8 cellular contexts compared by ENCODE assay signal in genomic region chr1:158113759-158114127, GRCh38.
A peak's percentile ranks its signal among the peaks of the same experiment; 100 is the strongest.
DNase-seq lines count a peak whose midpoint lies in the region; ATAC-seq, FAIRE-seq and TF ChIP-seq lines count a peak whose summit lies in the region.

No MANE protein-coding gene starts in this region.

- H3K27me3 Mint-ChIP-seq in natural killer cell (ENCODE audit: low read depth in 2 of 2) = peaks cover 55 to 60% of the 10 kb centered on the region in 2 donors

- H3K4me1 ChIP-seq in A549 = 0 out of 3 replicates have a peak, but pooled peaks cover 10% of the 10 kb centered on the region
- H3K4me1 ChIP-seq in colonic mucosa = peaks cover 7% of the 10 kb centered on the region
- no peaks in the 10 kb centered on the region for H3K4me1 ChIP-seq in PC-9 (replicated peaks; ENCODE audit: insufficient read depth)
- no peaks in the 10 kb centered on the region for H3K4me1 ChIP-seq in mucosa of descending colon (ENCODE audit: low read depth)

- H3K36me3 Mint-ChIP-seq in natural killer cell = no peaks in the 10 kb centered on the region

- no TSS peak for BruUV-seq in PC-9 (replicated peaks; lab: Mats Ljungman, UMichigan)

- no peak; the same call in 2 of the 3 replicates for TF ChIP-seq CTCF in A549 (IDR thresholded peaks at IDR 0.05)
- TF ChIP-seq CTCF in colonic mucosa (IDR thresholded peaks at IDR 0.05) = no peak
- TF ChIP-seq CTCF in natural killer cell (IDR thresholded peaks at IDR 0.05) = no peak
- TF ChIP-seq CTCF in PC-9 (conservative IDR thresholded peaks at IDR 0.05) = no peak
- TF ChIP-seq CTCF in mucosa of descending colon (IDR thresholded peaks at IDR 0.05) = no peak

- H3K4me3 Mint-ChIP-seq in natural killer cell = peak overlapping the region; percentile 78

- 39% methylated on average over 8 of the region's 8 CpGs for WGBS in A549 (ENCODE audit: missing lambda C conversion rate)

- H3K79me2 ChIP-seq in PC-9 (ENCODE audit: low read depth) = no peaks in the 10 kb centered on the region

- CTCF ChIA-PET in A549 (lab: Yijun Ruan, JAX) = interaction anchor here (0.5 to 45.7 kb wide), 22 partner anchors 9 to 1003 kb away, joined by 3 to 2212 read pairs (median 5); partner anchors contain the start of gene KIRREL1
- CTCF ChIA-PET in PC-9 (lab: Charles Lee) = no interaction called here

- H3K4me3 ChIP-seq in A549 (peak overlapping the region; percentile 60), colonic mucosa (peak overlapping the region; percentile 74), PC-9 (no peak overlapping the region), mucosa of descending colon (no peak overlapping the region)
- H3K4me3 ChIP-seq in Jurkat, Clone E6-1 (ENCODE audit: low read length) = peak overlapping the region; percentile 53

- peak overlapping the region in 1 of 2 donors; percentile 46 for H3K9ac ChIP-seq in colonic mucosa (ENCODE audit: low read depth in 2 of 2, low read length in 2 of 2)

- peak overlapping the region in 1 of 2 donors; percentile 44 for H3K27ac Mint-ChIP-seq in natural killer cell

- TF ChIP-seq EP300 in A549 (IDR thresholded peaks at IDR 0.05) = no peak

- H3K9me3 ChIP-seq in A549 (peaks cover 10% of the 10 kb centered on the region), colonic mucosa (no peaks in the 10 kb centered on the region), PC-9 (ENCODE audit: insufficient read depth, low read depth) (peaks cover 5% of the 10 kb centered on the region; the same call in 1 of the 2 replicates), mucosa of descending colon (no peaks in the 10 kb centered on the region)

- TF ChIP-seq RAD21 in A549 (conservative IDR thresholded peaks at IDR 0.05 in 1 of 2, IDR thresholded peaks at IDR 0.05 in 1 of 2) = no peak

- no peak for FAIRE-seq in A549 (lab: Jason Lieb, UNC)

- no peaks in the 10 kb centered on the region for H3K9me2 ChIP-seq in PC-9 (ENCODE audit: insufficient read depth)

- no peaks in the 10 kb centered on the region for H4K20me1 ChIP-seq in PC-9 (ENCODE audit: insufficient read depth)

- H2AFZ ChIP-seq in PC-9 = no peak overlapping the region

- POLR2A ChIA-PET in A549 (lab: Yijun Ruan, JAX) (interaction anchor here (0.5 kb wide), 1 partner anchor 121 kb away, joined by 6 read pairs; no protein-coding TSS in a partner anchor), PC-9 (lab: Charles Lee; ENCODE audit: unreplicated experiment) (no interaction called here)

- ATAC-seq in A549 = peak; percentile 10 to 23; a peak in 3 of 6 replicates
- no peak for ATAC-seq in natural killer cell
- no peak for ATAC-seq in mucosa of descending colon

- H3K4me2 ChIP-seq in A549 (peak overlapping the region; percentile 83), PC-9 (no peak overlapping the region)

- H3K9me3 Mint-ChIP-seq in natural killer cell = no peaks in the 10 kb centered on the region

- H3F3A ChIP-seq in PC-9 (ENCODE audit: insufficient read depth, low read depth) = no peaks in the 10 kb centered on the region

- no peaks in the 10 kb centered on the region for H3K27me3 ChIP-seq in colonic mucosa
- peaks cover 69% of the 10 kb centered on the region for H3K27me3 ChIP-seq in PC-9 (ENCODE audit: insufficient read depth, low read depth)

- DNase-seq in A549 (ENCODE audit: low read depth in 1 of 2, low spot score in 1 of 2) = no peak
- DNase-seq in Jurkat, Clone E6-1 (ENCODE audit: low read depth, low spot score) = no peak
- DNase-seq in colonic mucosa = no peak
- DNase-seq in natural killer cell = no peak
- no peak for DNase-seq in DMS 273 treated with DMSO at 0.1 percent for 48 hours (lab: John Stamatoyannopoulos, UW)
- no peak for DNase-seq in PC-9
- no peak for DNase-seq in mucosa of descending colon
- no peak for DNase-seq in DMS53 (lab: John Stamatoyannopoulos, UW)

- H3K36me3 ChIP-seq in colonic mucosa = no peaks in the 10 kb centered on the region
- no peaks in the 10 kb centered on the region for H3K36me3 ChIP-seq in PC-9 (ENCODE audit: low read depth)
- H3K36me3 ChIP-seq in mucosa of descending colon (ENCODE audit: low read depth) = no peaks in the 10 kb centered on the region

- intact Hi-C loops in colonic mucosa (cut with DNase I) = no loop called here
- intact Hi-C loops in natural killer cell (cut with micrococcal nuclease) = no loop called here
- intact Hi-C loops in PC-9 (cut with micrococcal nuclease; ENCODE audit: unreplicated experiment) = no loop called here
- intact Hi-C loops in mucosa of descending colon (cut with DNase I, micrococcal nuclease) = no loop called here

- H3K27ac ChIP-seq in A549 (peak overlapping the region; percentile 74 to 85; a peak in 5 of 6 replicates), colonic mucosa (no peak overlapping the region), PC-9 (no peak overlapping the region)

- TF ChIP-seq POLR2A in A549 (IDR thresholded peaks at IDR 0.05; ENCODE audit: low read length) = no peak

- peaks cover 8 to 15% of the 10 kb centered on the region in 2 donors for H3K4me1 Mint-ChIP-seq in natural killer cell

TF ChIP-seq in A549, 52 proteins besides CTCF, POLR2A, EP300 and RAD21:
- TF ChIP-seq HES2 (IDR thresholded peaks at IDR 0.05) = no peak
- TF ChIP-seq MAFK (IDR thresholded peaks at IDR 0.05; ENCODE audit: partially characterized antibody) = peak; percentile 10
- TF ChIP-seq ELK1 (IDR thresholded peaks at IDR 0.05; ENCODE audit: low read depth, low read length) = no peak
- TF ChIP-seq SREBF2 (IDR thresholded peaks at IDR 0.05) = no peak
- TF ChIP-seq HOXA7 (CRISPR knock-in tag; IDR thresholded peaks at IDR 0.05) = no peak
- no peak for TF ChIP-seq ZSCAN20 (CRISPR knock-in tag; IDR thresholded peaks at IDR 0.05)
- no peak for TF ChIP-seq HEYL (CRISPR knock-in tag; IDR thresholded peaks at IDR 0.05)
- TF ChIP-seq BCL3 (IDR thresholded peaks at IDR 0.05) = no peak

Comparison
In these comparisons a context has a peak if more than half of its experiments do, and no peak if none do; other contexts are left out.
1. ATAC-seq: peak in A549 (2 of 2); none in natural killer cell (0 of 3) and mucosa of descending colon (single experiment).
2. H3K27ac ChIP-seq: peak in A549 (2 of 2); none in colonic mucosa (single experiment) and PC-9 (single experiment).
3. H3K4me3 ChIP-seq: peak in A549 (single experiment), Jurkat, Clone E6-1 (single experiment) and colonic mucosa (single experiment); none in PC-9 (single experiment) and mucosa of descending colon (single experiment).